12 cellular contexts compared by ENCODE assay signal in genomic region chr22:19932367-19933206, GRCh38. TPM values are rescaled to one million over a fixed set of nuclear protein-coding genes. Genes with fewer than 3 reads are reported as not detected.
DNase-seq lines count a peak whose midpoint lies in the region; ATAC-seq lines count a peak whose summit lies in the region.
"Had no signal": no experiment of that assay in that cellular context is flagged by ENCODE, and none has a peak within 500 bp of the region (broad histone marks: within the 10 kb centered on the region; RNA-seq: fewer than 3 reads in every experiment).

No MANE protein-coding gene starts in this region.

- peaks cover 43% of the 10 kb centered on the region for H3K36me3 Mint-ChIP-seq in dendritic cell treated with granulocyte-macrophage colony-stimulating factor and Interleukin-4, amounts not matched to agents 40 ng/mL and 50 ng/mL, for 4 days (ENCODE audit: low read depth)
- peaks cover 31% of the 10 kb centered on the region for H3K36me3 Mint-ChIP-seq in stimulated activated memory B cell treated with anti-CD40 and anti-IgM and Interleukin-4, amounts not matched to agents 10 μg/mL and 1 μg/mL and 100 μg/mL, for 72 hours
- no peaks in the 10 kb centered on the region for H3K36me3 Mint-ChIP-seq in T-helper 17 cell (ENCODE audit: low read depth)

- peaks cover 20% of the 10 kb centered on the region for H3K9me3 Mint-ChIP-seq in dendritic cell treated with granulocyte-macrophage colony-stimulating factor and Interleukin-4, amounts not matched to agents 40 ng/mL and 50 ng/mL, for 4 days
- H3K9me3 Mint-ChIP-seq in stimulated activated memory B cell treated with anti-CD40 and anti-IgM and Interleukin-4, amounts not matched to agents 10 μg/mL and 1 μg/mL and 100 μg/mL, for 72 hours, result peaks cover 8% of the 10 kb centered on the region

- no peak overlapping the region for H3K4me3 Mint-ChIP-seq in dendritic cell treated with granulocyte-macrophage colony-stimulating factor and Interleukin-4, amounts not matched to agents 40 ng/mL and 50 ng/mL, for 4 days
- no peak overlapping the region for H3K4me3 Mint-ChIP-seq in stimulated activated memory B cell treated with anti-CD40 and anti-IgM and Interleukin-4, amounts not matched to agents 10 μg/mL and 1 μg/mL and 100 μg/mL, for 72 hours
- no peak overlapping the region for H3K4me3 Mint-ChIP-seq in T-helper 17 cell

- peaks cover 66% of the 10 kb centered on the region for H3K4me1 Mint-ChIP-seq in dendritic cell treated with granulocyte-macrophage colony-stimulating factor and Interleukin-4, amounts not matched to agents 40 ng/mL and 50 ng/mL, for 4 days (ENCODE audit: low read depth)
- no peaks in the 10 kb centered on the region for H3K4me1 Mint-ChIP-seq in stimulated activated memory B cell treated with anti-CD40 and anti-IgM and Interleukin-4, amounts not matched to agents 10 μg/mL and 1 μg/mL and 100 μg/mL, for 72 hours
- peaks cover 7% of the 10 kb centered on the region for H3K4me1 Mint-ChIP-seq in T-helper 17 cell

- peak; percentile 16 for ATAC-seq in stimulated activated memory B cell treated with anti-CD40 and anti-IgM and Interleukin-4, amounts not matched to agents 10 μg/mL and 1 μg/mL and 100 μg/mL, for 72 hours
- no peak for ATAC-seq in T-helper 17 cell
- ATAC-seq in HG03196 (IDR thresholded peaks at IDR 0.05; ENCODE audit: unreplicated experiment), result no peak

- H3K9me3 ChIP-seq in T-helper 17 cell (ENCODE audit: control insufficient read depth, low read length, poor library complexity, severe bottlenecking), result no peaks in the 10 kb centered on the region

- intact Hi-C loops in dendritic cell treated with granulocyte-macrophage colony-stimulating factor and Interleukin-4, amounts not matched to agents 40 ng/mL and 50 ng/mL, for 4 days (cut with micrococcal nuclease), result no loop called here

- peak overlapping the region; percentile 40 for H3K27ac Mint-ChIP-seq in dendritic cell treated with granulocyte-macrophage colony-stimulating factor and Interleukin-4, amounts not matched to agents 40 ng/mL and 50 ng/mL, for 4 days
- no peak overlapping the region for H3K27ac Mint-ChIP-seq in stimulated activated memory B cell treated with anti-CD40 and anti-IgM and Interleukin-4, amounts not matched to agents 10 μg/mL and 1 μg/mL and 100 μg/mL, for 72 hours
- no peak overlapping the region for H3K27ac Mint-ChIP-seq in T-helper 17 cell

- H3K27me3 Mint-ChIP-seq in dendritic cell treated with granulocyte-macrophage colony-stimulating factor and Interleukin-4, amounts not matched to agents 40 ng/mL and 50 ng/mL, for 4 days, result no peaks in the 10 kb centered on the region
- H3K27me3 Mint-ChIP-seq in stimulated activated memory B cell treated with anti-CD40 and anti-IgM and Interleukin-4, amounts not matched to agents 10 μg/mL and 1 μg/mL and 100 μg/mL, for 72 hours, result no peaks in the 10 kb centered on the region
- H3K27me3 Mint-ChIP-seq in T-helper 17 cell, result no peaks in the 10 kb centered on the region

- DNase-seq in NCI-H748 (lab: John Stamatoyannopoulos, UW; ENCODE audit: unreplicated experiment), result peak; percentile 28
- no peak for DNase-seq in NCI-H748 treated with DMSO at 0.1 percent for 48 hours (lab: John Stamatoyannopoulos, UW)
- peak; percentile 18 for DNase-seq in NCI-H2107 (lab: John Stamatoyannopoulos, UW)
- no peak for DNase-seq in T-helper 17 cell
- no peak for DNase-seq in NCI-H524 treated with DMSO at 0.1 percent for 48 hours (lab: John Stamatoyannopoulos, UW)
- DNase-seq: activated naive CD4-positive, alpha-beta T cell; Calu3; H7; midbrain had no signal

RNA-seq across cellular contexts. Expression of gene COMT, which starts 9.0 kb away (rescaled TPM):
- total RNA-seq in T-helper 17 cell, result 10 to 100 TPM; 28.2 to 37.3 TPM

RNA-seq across cellular contexts. Expression of gene TXNRD2, which starts 9.0 kb away (rescaled TPM):
- 10 to 100 TPM; 16.8 to 25.6 TPM for total RNA-seq in T-helper 17 cell

Comparison
In these comparisons a context has a peak if more than half of its experiments do, and no peak if none do; other contexts are left out.
1. DNase-seq: peak in NCI-H748 (single experiment) and NCI-H2107 (single experiment); none in NCI-H748 treated with DMSO at 0.1 percent for 48 hours (single experiment), T-helper 17 cell (0 of 3) and NCI-H524 treated with DMSO at 0.1 percent for 48 hours (single experiment).